Comparison of ENCODE assay signal across 15 cellular contexts in the genomic region with DNA sequence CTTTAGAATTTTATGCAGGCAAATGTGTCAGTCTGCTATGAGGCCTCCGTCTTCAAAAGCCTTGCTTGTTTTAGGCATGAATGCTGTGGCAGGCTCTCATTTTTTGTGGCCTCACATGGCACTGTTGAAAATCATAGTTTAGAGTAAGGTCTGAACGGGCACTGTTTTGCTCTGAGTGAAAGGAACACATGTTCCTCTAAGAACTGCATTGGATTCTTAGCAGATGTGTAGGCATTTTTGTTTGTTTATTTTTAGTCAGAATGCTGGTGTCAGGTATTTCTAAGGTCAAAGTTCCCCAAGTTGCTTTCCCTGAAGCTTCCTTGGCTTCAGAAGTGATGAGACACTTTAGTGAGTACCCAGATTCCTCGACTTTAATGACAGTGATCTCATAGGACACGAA.
DNase-seq lines count a peak whose midpoint lies in the region; ATAC-seq and TF ChIP-seq lines count a peak whose summit lies in the region.
"Had no signal": no experiment of that assay in that cellular context is flagged by ENCODE, and none has a peak within 500 bp of the region (broad histone marks: within the 10 kb centered on the region; RNA-seq: fewer than 3 reads in every experiment).

No MANE protein-coding gene starts in this region.

- H3K9me3 ChIP-seq in breast epithelium (no peaks in the 10 kb centered on the region), OCI-LY7 (ENCODE audit: low read length) (no peaks in the 10 kb centered on the region)

- TF ChIP-seq CTCF in MCF 10A (IDR thresholded peaks at IDR 0.05; ENCODE audit: unreplicated experiment) (no peak), breast epithelium (IDR thresholded peaks at IDR 0.05) (no peak), OCI-LY7 (conservative IDR thresholded peaks at IDR 0.05; ENCODE audit: low read length) (no peak)

- peak; percentile 7 for DNase-seq in MCF 10A (ENCODE audit: unreplicated experiment)
- DNase-seq in breast epithelium (ENCODE audit: low spot score in 2 of 2) = no peak
- no peak for DNase-seq in OCI-LY7 (ENCODE audit: low spot score)
- peak; percentile 9 for DNase-seq in myocyte (ENCODE audit: low read depth)
- DNase-seq in activated T-cell treated with anti-CD3 and anti-CD28 coated beads, Interleukin-2, amount 50 U/mL, for 1 hour = no peak
- no peak for DNase-seq in NCI-H1092 (lab: John Stamatoyannopoulos, UW)
- DNase-seq: ACHN; CD4-positive, CD25-positive, alpha-beta regulatory T cell; DMS53; KG1 had no signal

- H3K36me3 Mint-ChIP-seq in MCF 10A (ENCODE audit: insufficient read depth, unreplicated experiment) = no peaks in the 10 kb centered on the region
- H3K36me3 Mint-ChIP-seq: CD4-positive, CD25-positive, alpha-beta regulatory T cell; IgD-negative memory B cell had no signal

- H3K9me2 ChIP-seq in OCI-LY7 (ENCODE audit: insufficient read depth, low read length) = no peaks in the 10 kb centered on the region

- no peak for ATAC-seq in GM21576 (IDR thresholded peaks at IDR 0.05; ENCODE audit: unreplicated experiment)
- ATAC-seq: HCT116 had no signal

- peaks cover 13% of the 10 kb centered on the region for H3K4me1 Mint-ChIP-seq in MCF 10A (ENCODE audit: insufficient read depth, unreplicated experiment)
- H3K4me1 Mint-ChIP-seq: CD4-positive, CD25-positive, alpha-beta regulatory T cell had no signal

- H3K27me3 Mint-ChIP-seq in MCF 10A (ENCODE audit: insufficient read depth, unreplicated experiment) = no peaks in the 10 kb centered on the region

- H3K9me3 Mint-ChIP-seq in MCF 10A (ENCODE audit: unreplicated experiment) = no peaks in the 10 kb centered on the region

- H3K36me3 ChIP-seq in breast epithelium = no peaks in the 10 kb centered on the region
- H3K36me3 ChIP-seq in OCI-LY7 (ENCODE audit: insufficient read depth, low read length) = no peaks in the 10 kb centered on the region
- H3K36me3 ChIP-seq: BLaER1 treated with 17β-estradiol and CSF1 and Interleukin-3, amounts not matched to agents 10 nM and 100 nM had no signal

- H3K27me3 ChIP-seq in breast epithelium = no peaks in the 10 kb centered on the region
- H3K27me3 ChIP-seq: BLaER1 treated with 17β-estradiol and CSF1 and Interleukin-3, amounts not matched to agents 10 nM and 100 nM had no signal

- H3K79me2 ChIP-seq in OCI-LY7 (ENCODE audit: insufficient read depth, low read depth, low read length) = no peaks in the 10 kb centered on the region

- H3K4me3 Mint-ChIP-seq in MCF 10A (ENCODE audit: unreplicated experiment) = no peak overlapping the region
- H3K4me3 Mint-ChIP-seq: CD4-positive, CD25-positive, alpha-beta regulatory T cell; IgD-negative memory B cell had no signal

- no peak overlapping the region for H3K27ac Mint-ChIP-seq in MCF 10A (ENCODE audit: low read depth, unreplicated experiment)
- H3K27ac Mint-ChIP-seq: CD4-positive, CD25-positive, alpha-beta regulatory T cell; IgD-negative memory B cell had no signal

- H3K4me3 ChIP-seq in breast epithelium (no peak overlapping the region), OCI-LY7 (ENCODE audit: low read depth, low read length, poor library complexity, severe bottlenecking) (no peak overlapping the region)
- H3K4me3 ChIP-seq: BLaER1 treated with 17β-estradiol and CSF1 and Interleukin-3, amounts not matched to agents 10 nM and 100 nM had no signal

- TF ChIP-seq POLR2A in breast epithelium (IDR thresholded peaks at IDR 0.05) = no peak

- CTCF ChIA-PET in MCF 10A (lab: Yijun Ruan, JAX) (interaction anchor here (0.5 kb wide), 1 partner anchor 278 kb away, joined by 4 read pairs; no protein-coding TSS in a partner anchor), OCI-LY7 (lab: Charles Lee; ENCODE audit: unreplicated experiment) (no interaction called here)

- H3K4me2 ChIP-seq in OCI-LY7 (ENCODE audit: low read length) = no peak overlapping the region
- H3K4me2 ChIP-seq: BLaER1 treated with 17β-estradiol and CSF1 and Interleukin-3, amounts not matched to agents 10 nM and 100 nM had no signal

- POLR2A ChIA-PET in MCF 10A (lab: Yijun Ruan, JAX) (interaction anchor here (0.5 kb wide), 1 partner anchor 30 kb away, joined by 3 read pairs; no protein-coding TSS in a partner anchor), OCI-LY7 (lab: Charles Lee) (no interaction called here)

- intact Hi-C loops in MCF 10A (cut with micrococcal nuclease) (no loop called here), breast epithelium (cut with DNase I; ENCODE audit: low total_unique reads) (no loop called here), OCI-LY7 (cut with micrococcal nuclease; ENCODE audit: unreplicated experiment) (no loop called here)

- peak overlapping the region; percentile 52 for H2AFZ ChIP-seq in OCI-LY7 (ENCODE audit: low read length)

- H3K4me1 ChIP-seq in breast epithelium (no peaks in the 10 kb centered on the region), OCI-LY7 (ENCODE audit: insufficient read depth, low read length, poor library complexity, severe bottlenecking) (no peaks in the 10 kb centered on the region)

- BruUV-seq in MCF 10A (replicated peaks; lab: Mats Ljungman, UMichigan) (no TSS peak), OCI-LY7 (replicated peaks; lab: Mats Ljungman, UMichigan) (no TSS peak)

- no peaks in the 10 kb centered on the region for H4K20me1 ChIP-seq in OCI-LY7 (ENCODE audit: insufficient read depth, low read length)
- H4K20me1 ChIP-seq: BLaER1 treated with 17β-estradiol and CSF1 and Interleukin-3, amounts not matched to agents 10 nM and 100 nM had no signal

- H3K27ac ChIP-seq in breast epithelium = no peak overlapping the region
- H3K27ac ChIP-seq in OCI-LY7 (ENCODE audit: low read depth, low read length, poor library complexity, severe bottlenecking) = no peak overlapping the region
- H3K27ac ChIP-seq: 22Rv1; BLaER1 treated with 17β-estradiol and CSF1 and Interleukin-3, amounts not matched to agents 10 nM and 100 nM had no signal

Comparison
In these comparisons a context has a peak if more than half of its experiments do, and no peak if none do; other contexts are left out.
1. DNase-seq: peak in MCF 10A (single experiment) and myocyte (single experiment); none in breast epithelium (0 of 2), OCI-LY7 (single experiment), activated T-cell treated with anti-CD3 and anti-CD28 coated beads, Interleukin-2, amount 50 U/mL, for 1 hour (single experiment) and NCI-H1092 (single experiment).